In genomic region chr2:83054751-83055150, GRCh38 we compare ENCODE assay signal across 31 cellular contexts.
DNase-seq lines count a peak whose midpoint lies in the region; ATAC-seq and TF ChIP-seq lines count a peak whose summit lies in the region.
"Had no signal": no experiment of that assay in that cellular context is flagged by ENCODE, and none has a peak within 500 bp of the region (broad histone marks: within the 10 kb centered on the region; RNA-seq: fewer than 3 reads in every experiment).

No MANE protein-coding gene starts in this region.

- TF ChIP-seq EP300 in transverse colon (IDR thresholded peaks at IDR 0.05; ENCODE audit: low read depth): no peak

- peaks cover 22% of the 10 kb centered on the region for H3K4me1 Mint-ChIP-seq in chondrocyte (ENCODE audit: low read depth)
- H3K4me1 Mint-ChIP-seq: CD4-positive, alpha-beta memory T cell; H9 had no signal

- H3K27me3 Mint-ChIP-seq in chondrocyte (ENCODE audit: low read depth): no peaks in the 10 kb centered on the region
- H3K27me3 Mint-ChIP-seq: activated CD4-positive, alpha-beta memory T cell treated with anti-CD3 and anti-CD28 coated beads for 36 hours; CD4-positive, alpha-beta memory T cell had no signal

- no peaks in the 10 kb centered on the region for H3F3A ChIP-seq in PC-9 (ENCODE audit: insufficient read depth, low read depth)

- H3K27me3 ChIP-seq in transverse colon (no peaks in the 10 kb centered on the region), PC-9 (ENCODE audit: insufficient read depth, low read depth) (no peaks in the 10 kb centered on the region)
- H3K27me3 ChIP-seq: MG63, stomach, thyroid gland had no signal

- no peak overlapping the region for H3K4me3 ChIP-seq in transverse colon
- H3K4me3 ChIP-seq in PC-9: no peak overlapping the region
- H3K4me3 ChIP-seq: K562, MG63, SK-N-MC, skin epidermis, stomach, thyroid gland had no signal

- H3K36me3 ChIP-seq in transverse colon (no peaks in the 10 kb centered on the region), PC-9 (ENCODE audit: low read depth) (no peaks in the 10 kb centered on the region)
- H3K36me3 ChIP-seq: MG63, stomach, thyroid gland had no signal

- H4K20me1 ChIP-seq in PC-9 (ENCODE audit: insufficient read depth): no peaks in the 10 kb centered on the region

- no peak overlapping the region for H3K4me3 Mint-ChIP-seq in chondrocyte (ENCODE audit: unreplicated experiment)
- H3K4me3 Mint-ChIP-seq: activated CD4-positive, alpha-beta memory T cell treated with anti-CD3 and anti-CD28 coated beads for 36 hours; activated naive CD4-positive, alpha-beta T cell treated with anti-CD3 and anti-CD28 coated beads for 36 hours; activated T-helper 1 cell treated with anti-CD3 and anti-CD28 coated beads, Interleukin-12 subunit alpha, Interleukin-12 subunit beta, Interleukin-2, Interleukin-4 antibody, amounts not matched to agents 30 ng/mL and 10 ng/mL and 1 ng/mL, durations not matched to agents 14 hours and 24 hours and 36 hours; CD4-positive, alpha-beta memory T cell; H9; T-helper 1 cell treated with Interleukin-12 subunit alpha and Interleukin-12 subunit beta and Interleukin-4 antibody, amounts not matched to agents 30 μg/mL and 1 μg/mL, for 36 hours had no signal

- CTCF ChIA-PET in PC-9 (lab: Charles Lee): no interaction called here

- intact Hi-C loops in transverse colon (cut with DNase I; ENCODE audit: low total_unique reads): no loop called here
- intact Hi-C loops in PC-9 (cut with micrococcal nuclease; ENCODE audit: unreplicated experiment): no loop called here

- POLR2A ChIA-PET in PC-9 (lab: Charles Lee; ENCODE audit: unreplicated experiment): no interaction called here

- H3K9me3 ChIP-seq in transverse colon (peaks cover 5 to 8% of the 10 kb centered on the region in 2 donors), PC-9 (ENCODE audit: insufficient read depth, low read depth) (no peaks in the 10 kb centered on the region)
- H3K9me3 ChIP-seq: MG63, thyroid gland had no signal

- H3K4me1 ChIP-seq in transverse colon (no peaks in the 10 kb centered on the region), PC-9 (replicated peaks; ENCODE audit: insufficient read depth) (no peaks in the 10 kb centered on the region)
- H3K4me1 ChIP-seq: stomach, thyroid gland had no signal

- H3K79me2 ChIP-seq in PC-9 (ENCODE audit: low read depth): no peaks in the 10 kb centered on the region

- H3K4me2 ChIP-seq in PC-9: no peak overlapping the region

- H3K9me3 Mint-ChIP-seq in chondrocyte (ENCODE audit: low read depth): peaks cover 12% of the 10 kb centered on the region

- in situ Hi-C loops in transverse colon (cut with MboI; ENCODE audit: low pct_ligation_motif_present in 1 of 4, low pct_unique_long_range_greater_than_20kb in 1 of 4, low sequenced_read_pairs in 3 of 4): no loop called here

- peak overlapping the region; percentile 36 for H3K27ac Mint-ChIP-seq in chondrocyte (ENCODE audit: unreplicated experiment)
- H3K27ac Mint-ChIP-seq: activated CD4-positive, alpha-beta memory T cell treated with anti-CD3 and anti-CD28 coated beads for 36 hours; activated naive CD4-positive, alpha-beta T cell treated with anti-CD3 and anti-CD28 coated beads for 36 hours; activated T-helper 1 cell treated with anti-CD3 and anti-CD28 coated beads, Interleukin-12 subunit alpha, Interleukin-12 subunit beta, Interleukin-2, Interleukin-4 antibody, amounts not matched to agents 30 ng/mL and 10 ng/mL and 1 ng/mL, durations not matched to agents 14 hours and 24 hours and 36 hours; CD4-positive, alpha-beta memory T cell; H9; T-helper 1 cell treated with Interleukin-12 subunit alpha and Interleukin-12 subunit beta and Interleukin-4 antibody, amounts not matched to agents 30 μg/mL and 1 μg/mL, for 36 hours had no signal

- TF ChIP-seq CTCF in chondrocyte (IDR thresholded peaks at IDR 0.05) (no peak), transverse colon (IDR thresholded peaks at IDR 0.05) (no peak), PC-9 (conservative IDR thresholded peaks at IDR 0.05) (no peak)

- no peak for ATAC-seq in HG03025 (IDR thresholded peaks at IDR 0.05; ENCODE audit: low FRiP score, unreplicated experiment)
- ATAC-seq: K562 had no signal

- DNase-seq in A172 (ENCODE audit: low spot score): peak; percentile 35
- peak; percentile 63 for DNase-seq in LHCN-M2 (ENCODE audit: low read depth)
- DNase-seq in chondrocyte (ENCODE audit: low spot score): no peak
- peak; percentile 20 for DNase-seq in kidney tubule cell (ENCODE audit: low spot score)
- DNase-seq in transverse colon: no peak
- DNase-seq in PC-9: no peak
- no peak for DNase-seq in T-helper 2 cell
- DNase-seq: activated CD4-positive, alpha-beta memory T cell treated with anti-CD3 and anti-CD28 coated beads for 36 hours; activated CD4-positive, CD25-positive, alpha-beta regulatory T cell treated with anti-CD3 and anti-CD28 coated beads, Interleukin-2, amount 50 U/mL, for 72 hours; activated CD8-positive, alpha-beta memory T cell treated with anti-CD3 and anti-CD28 coated beads, Interleukin-2, amount 50 U/mL, for 4 hours; activated naive CD4-positive, alpha-beta T cell treated with anti-CD3 and anti-CD28 coated beads for 36 hours; AML-193; CD4-positive, alpha-beta memory T cell; DMS 273 treated with DMSO at 0.1 percent for 48 hours; H9; mesendoderm; MG63; NCI-H2029; NCI-H345; NCI-H748 treated with DMSO at 0.1 percent for 48 hours; stimulated activated CD4-positive, alpha-beta T cell treated with anti-CD3 and anti-CD28 coated beads, Interleukin-1b, Interleukin-23, amount 100 ng/mL, for 48 hours; stimulated activated CD8-positive, alpha-beta memory T cell treated with anti-CD3 and anti-CD28 coated beads, Interleukin-4, amount 100 ng/mL, for 48 hours; stomach; thyroid gland had no signal

- no peak for TF ChIP-seq POLR2A in transverse colon (IDR thresholded peaks at IDR 0.05)

- no TSS peak for BruUV-seq in PC-9 (replicated peaks; lab: Mats Ljungman, UMichigan)

- 67 to 96% methylated on average over 2 of the region's 2 CpGs for WGBS in transverse colon (ENCODE audit: low coverage in 1 of 2), 2 donors

- no peak overlapping the region for H2AFZ ChIP-seq in PC-9

- H3K36me3 Mint-ChIP-seq in chondrocyte (ENCODE audit: low read depth): peaks cover 1% of the 10 kb centered on the region
- H3K36me3 Mint-ChIP-seq: activated CD4-positive, alpha-beta memory T cell treated with anti-CD3 and anti-CD28 coated beads for 36 hours; CD4-positive, alpha-beta memory T cell had no signal

- no peak overlapping the region for H3K27ac ChIP-seq in transverse colon
- no peak overlapping the region for H3K27ac ChIP-seq in PC-9
- H3K27ac ChIP-seq: RWPE1, SK-N-MC, stomach, thyroid gland had no signal

- no peaks in the 10 kb centered on the region for H3K9me2 ChIP-seq in PC-9 (ENCODE audit: insufficient read depth)

Comparison
In these comparisons a context has a peak if more than half of its experiments do, and no peak if none do; other contexts are left out.
1. DNase-seq: peak in A172 (single experiment), LHCN-M2 (single experiment) and kidney tubule cell (single experiment); none in chondrocyte (single experiment), transverse colon (single experiment), PC-9 (0 of 2) and T-helper 2 cell (0 of 5).